Comparison of ENCODE assay signal across 5 cellular contexts in genomic region chr4:19835429-19835828, GRCh38.
"Had no signal": no experiment of that assay in that cellular context is flagged by ENCODE, and none has a peak within 500 bp of the region (broad histone marks: within the 10 kb centered on the region; RNA-seq: fewer than 3 reads in every experiment).

No MANE protein-coding gene starts in this region.

- DNase-seq: H9, HCEC 1CT, IMR-90 had no signal

- H3K4me2 ChIP-seq: GM23338 had no signal

- H3K4me3 ChIP-seq: GM23338, K562 had no signal

- H2AFZ ChIP-seq: GM23338 had no signal
